20 cellular contexts compared by ENCODE assay signal in the genomic region with DNA sequence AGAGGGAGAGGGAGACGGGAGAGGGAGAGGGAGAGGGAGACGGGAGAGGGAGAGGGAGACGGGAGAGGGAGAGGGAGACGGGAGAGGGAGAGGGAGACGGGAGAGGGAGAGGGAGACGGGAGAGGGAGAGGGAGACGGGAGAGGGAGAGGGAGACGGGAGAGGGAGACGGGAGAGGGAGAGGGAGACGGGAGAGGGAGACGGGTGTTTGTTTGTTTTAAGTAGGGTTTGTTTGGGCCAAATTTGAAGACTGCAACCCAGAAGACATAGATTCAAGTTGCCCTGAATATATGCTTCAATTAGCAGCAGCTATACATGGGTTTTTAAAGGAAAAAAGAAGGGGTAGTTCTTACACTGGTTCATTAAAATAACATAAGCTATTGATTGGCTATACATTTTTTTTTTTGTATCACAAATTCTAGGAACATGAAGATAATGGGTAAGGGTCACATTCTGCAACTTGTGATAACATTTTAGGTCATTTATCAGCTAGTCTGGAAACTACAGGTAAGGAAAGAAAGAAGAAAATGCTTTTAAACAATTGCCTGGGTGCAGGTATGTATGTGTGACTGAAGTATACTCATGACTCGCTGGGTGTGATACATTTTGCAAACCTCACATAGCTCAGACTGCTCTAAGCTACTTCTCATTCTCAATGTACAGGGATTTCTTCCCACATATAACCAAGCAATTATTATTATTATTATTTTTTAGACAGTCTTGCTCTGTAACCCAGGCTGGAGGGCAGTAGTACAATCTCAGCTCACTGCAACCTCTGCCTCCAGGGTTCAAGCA.
"Had no signal": no experiment of that assay in that cellular context is flagged by ENCODE, and none has a peak within 500 bp of the region (broad histone marks: within the 10 kb centered on the region; RNA-seq: fewer than 3 reads in every experiment).

No MANE protein-coding gene starts in this region.

- H3K4me3 ChIP-seq: esophagus muscularis mucosa, heart left ventricle, sigmoid colon, uterus had no signal

- ATAC-seq: heart left ventricle; left lobe of liver; stimulated activated naive CD8-positive, alpha-beta T cell treated with anti-CD3 and anti-CD28 coated beads, Interleukin-15, amount 100 ng/mL, for 72 hours had no signal

- H3K27ac ChIP-seq: esophagus muscularis mucosa, heart left ventricle, sigmoid colon had no signal

- H3K4me1 ChIP-seq: uterus had no signal

- H3K27ac Mint-ChIP-seq: activated B cell treated with CpG ODN at 0.5 μM for 24 hours; activated CD4-positive, alpha-beta T cell treated with anti-CD3 and anti-CD28 coated beads, Interleukin-2, amount 10 ng/mL, durations not matched to agents 24 days and 14 days; activated naive CD4-positive, alpha-beta T cell treated with anti-CD3 and anti-CD28 coated beads, Interleukin-2, amount 50 U/mL, for 24 hours; brain; memory B cell; stimulated activated naive CD8-positive, alpha-beta T cell treated with anti-CD3 and anti-CD28 coated beads, Interleukin-15, amount 100 ng/mL, for 72 hours; T-helper 1 cell treated with Interleukin-12 subunit alpha and Interleukin-12 subunit beta and Interleukin-4 antibody, amounts not matched to agents 30 μg/mL and 1 μg/mL, for 36 hours had no signal

- H3K4me1 Mint-ChIP-seq: activated B cell treated with CpG ODN at 0.5 μM for 24 hours; activated CD4-positive, alpha-beta T cell treated with anti-CD3 and anti-CD28 coated beads, Interleukin-2, amount 10 ng/mL, durations not matched to agents 24 days and 14 days; activated naive CD4-positive, alpha-beta T cell treated with anti-CD3 and anti-CD28 coated beads, Interleukin-2, amount 50 U/mL, for 24 hours; brain; memory B cell; stimulated activated naive CD8-positive, alpha-beta T cell treated with anti-CD3 and anti-CD28 coated beads, Interleukin-15, amount 100 ng/mL, for 72 hours had no signal

- H3K27me3 Mint-ChIP-seq: activated B cell treated with CpG ODN at 0.5 μM for 24 hours; activated naive CD4-positive, alpha-beta T cell treated with anti-CD3 and anti-CD28 coated beads, Interleukin-2, amount 50 U/mL, for 24 hours; memory B cell; stimulated activated naive CD8-positive, alpha-beta T cell treated with anti-CD3 and anti-CD28 coated beads, Interleukin-15, amount 100 ng/mL, for 72 hours had no signal

- H3K9me3 Mint-ChIP-seq: activated CD4-positive, alpha-beta T cell treated with anti-CD3 and anti-CD28 coated beads, Interleukin-2, amount 10 ng/mL, durations not matched to agents 24 days and 14 days; activated naive CD4-positive, alpha-beta T cell treated with anti-CD3 and anti-CD28 coated beads, Interleukin-2, amount 50 U/mL, for 24 hours; memory B cell had no signal

- H3K36me3 Mint-ChIP-seq: activated naive CD4-positive, alpha-beta T cell treated with anti-CD3 and anti-CD28 coated beads, Interleukin-2, amount 50 U/mL, for 24 hours; brain had no signal

- DNase-seq: activated B cell treated with CpG ODN at 0.5 μM for 24 hours; activated CD4-positive, alpha-beta T cell treated with anti-CD3 and anti-CD28 coated beads, Interleukin-2, amount 10 ng/mL, durations not matched to agents 24 days and 14 days; activated effector memory CD4-positive, alpha-beta T cell treated with Interleukin-2 at 50 U/mL for 16 hours; activated T-cell treated with anti-CD3 and anti-CD28 coated beads for 4 hours; amniotic stem cell; dermis blood vessel endothelial cell; foreskin melanocyte; heart left ventricle; sigmoid colon; stimulated activated CD4-positive, alpha-beta T cell treated with anti-CD3 and anti-CD28 coated beads, Interleukin-12 subunit alpha, Interleukin-12 subunit beta, amount 100 ng/mL, for 4 hours; stimulated activated CD4-positive, alpha-beta T cell treated with anti-CD3 and anti-CD28 coated beads, Interleukin-4, amount 100 ng/mL, for 24 hours; stimulated activated naive CD8-positive, alpha-beta T cell treated with anti-CD3 and anti-CD28 coated beads, Interleukin-15, amount 100 ng/mL, for 72 hours had no signal

- H3K4me3 Mint-ChIP-seq: activated B cell treated with CpG ODN at 0.5 μM for 24 hours; activated CD4-positive, alpha-beta T cell treated with anti-CD3 and anti-CD28 coated beads, Interleukin-2, amount 10 ng/mL, durations not matched to agents 24 days and 14 days; activated naive CD4-positive, alpha-beta T cell treated with anti-CD3 and anti-CD28 coated beads, Interleukin-2, amount 50 U/mL, for 24 hours; brain; memory B cell; stimulated activated naive CD8-positive, alpha-beta T cell treated with anti-CD3 and anti-CD28 coated beads, Interleukin-15, amount 100 ng/mL, for 72 hours; T-helper 1 cell treated with Interleukin-12 subunit alpha and Interleukin-12 subunit beta and Interleukin-4 antibody, amounts not matched to agents 30 μg/mL and 1 μg/mL, for 36 hours had no signal

- H3K36me3 ChIP-seq: esophagus muscularis mucosa, heart left ventricle, sigmoid colon, uterus had no signal

- H3K9me3 ChIP-seq: esophagus muscularis mucosa, sigmoid colon, uterus had no signal

- H3K27me3 ChIP-seq: esophagus muscularis mucosa, heart left ventricle, sigmoid colon, uterus had no signal

- FAIRE-seq: islet of Langerhans had no signal
